Comparison of ENCODE assay signal across 1 cellular context in genomic region chr1:43548285-43549271, GRCh38.
TF ChIP-seq lines count a peak whose summit lies in the region.

No MANE protein-coding gene starts in this region.

TF ChIP-seq in HepG2, 621 proteins besides CTCF, POLR2A, EP300 and RAD21 (continued from another document and continues in another):
- peak; percentile 56; the same call in 1 of the 2 replicates for TF ChIP-seq ZNF800 (CRISPR knock-in tag; IDR thresholded peaks at IDR 0.05)
- peak; percentile 97 for TF ChIP-seq ZNF317 (CRISPR knock-in tag; IDR thresholded peaks at IDR 0.05)
- peak; percentile 75 for TF ChIP-seq ATF3 (CRISPR knock-in tag; IDR thresholded peaks at IDR 0.05)
- TF ChIP-seq ZNF652 (CRISPR knock-in tag; IDR thresholded peaks at IDR 0.05; ENCODE audit: borderline replicate concordance, low read depth), result peak; percentile 64; the same call in 1 of the 2 replicates
- TF ChIP-seq REST (IDR thresholded peaks at IDR 0.05; ENCODE audit: borderline replicate concordance in 1 of 2, low read depth in 1 of 2, low read length in 2 of 2), result peak in 1 of 2 experiments; percentile 70; a peak in 1 of 4 replicates
- peak; percentile 99 for TF ChIP-seq PAXIP1 (CRISPR knock-in tag; conservative IDR thresholded peaks at IDR 0.05)
- TF ChIP-seq TOE1 (CRISPR knock-in tag; IDR thresholded peaks at IDR 0.05), result no peak
- no peak for TF ChIP-seq ZNF510 (CRISPR knock-in tag; IDR thresholded peaks at IDR 0.05; ENCODE audit: low read depth)
- TF ChIP-seq HMGXB3 (CRISPR knock-in tag; IDR thresholded peaks at IDR 0.05; ENCODE audit: borderline replicate concordance), result peak; percentile 80; the same call in 1 of the 2 replicates
- no peak for TF ChIP-seq LBX2 (CRISPR knock-in tag; IDR thresholded peaks at IDR 0.05; ENCODE audit: borderline replicate concordance)
- TF ChIP-seq HNF1A (IDR thresholded peaks at IDR 0.05; ENCODE audit: low read depth), result peak; percentile 75; the same call in 1 of the 2 replicates
- TF ChIP-seq HNF1A (CRISPR knock-in tag; IDR thresholded peaks at IDR 0.05; ENCODE audit: borderline replicate concordance), result peak; percentile 96
- no peak for TF ChIP-seq NFE2L1 (CRISPR knock-in tag; IDR thresholded peaks at IDR 0.05; ENCODE audit: borderline replicate concordance)
- TF ChIP-seq ZNF674 (CRISPR knock-in tag; IDR thresholded peaks at IDR 0.05; ENCODE audit: low read depth), result no peak
- TF ChIP-seq ZBTB34 (CRISPR knock-in tag; IDR thresholded peaks at IDR 0.05), result peak; percentile 74; the same call in 1 of the 2 replicates
- 0 out of 2 replicates have a peak, but pooled peaks have one; percentile 75 for TF ChIP-seq ZSCAN5A (CRISPR knock-in tag; IDR thresholded peaks at IDR 0.05; ENCODE audit: borderline replicate concordance)
- TF ChIP-seq ZNF749 (CRISPR knock-in tag; IDR thresholded peaks at IDR 0.05; ENCODE audit: borderline replicate concordance), result peak; percentile 66; the same call in 1 of the 2 replicates
- TF ChIP-seq ZSCAN25 (CRISPR knock-in tag; IDR thresholded peaks at IDR 0.05), result peak; percentile 54; the same call in 1 of the 2 replicates
- no peak for TF ChIP-seq CENPX (CRISPR knock-in tag; IDR thresholded peaks at IDR 0.05)
- TF ChIP-seq BRF2 (CRISPR knock-in tag; IDR thresholded peaks at IDR 0.05), result peak; percentile 79; the same call in 1 of the 2 replicates
- TF ChIP-seq KLF13 (CRISPR knock-in tag; IDR thresholded peaks at IDR 0.05), result no peak
- no peak for TF ChIP-seq AGO2 (optimal IDR thresholded peaks at IDR 0.05; ENCODE audit: low read depth, low read length)
- no peak; the same call in 1 of the 2 replicates for TF ChIP-seq KDM5B (CRISPR knock-in tag; IDR thresholded peaks at IDR 0.05; ENCODE audit: borderline replicate concordance)
- peak; percentile 27; the same call in 1 of the 2 replicates for TF ChIP-seq ZNF644 (CRISPR knock-in tag; IDR thresholded peaks at IDR 0.05; ENCODE audit: low read depth)
- no peak for TF ChIP-seq CSRNP2 (CRISPR knock-in tag; conservative IDR thresholded peaks at IDR 0.05; ENCODE audit: low read depth)
